ENCODE assay signal across 25 cellular contexts in the genomic region with DNA sequence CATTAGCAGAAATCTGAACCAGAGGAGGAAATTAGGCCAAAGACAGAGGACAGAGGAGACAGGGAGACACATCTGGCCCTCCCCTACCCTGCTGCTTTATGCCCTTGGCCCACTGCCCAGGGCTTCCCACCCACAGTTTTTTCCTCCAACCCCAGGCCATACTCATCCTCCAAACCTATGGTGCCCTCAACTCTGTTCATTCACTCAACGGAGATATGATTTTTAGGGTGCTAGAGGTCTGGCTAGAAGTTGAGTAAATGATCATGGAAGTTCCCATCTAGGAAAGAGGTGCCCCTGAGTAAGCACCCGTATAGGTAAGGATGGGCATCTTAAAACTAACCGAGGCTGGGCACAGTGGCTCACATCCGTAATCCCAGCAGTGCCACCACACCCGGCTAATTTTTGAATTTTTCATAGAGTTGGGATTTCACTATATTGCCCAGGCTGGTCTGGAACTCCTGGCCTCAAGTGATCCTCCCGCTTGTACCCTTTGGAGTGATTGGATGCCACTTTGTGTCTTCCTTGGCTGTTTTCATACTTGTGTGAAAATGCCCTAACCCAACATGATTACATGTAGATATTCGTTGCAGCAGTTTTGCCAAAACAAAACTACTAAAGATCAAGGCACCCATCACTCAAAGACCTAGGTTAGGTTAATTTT. TPM values are rescaled to one million over a fixed set of nuclear protein-coding genes. Genes with fewer than 3 reads are reported as not detected.
DNase-seq lines count a peak whose midpoint lies in the region; ATAC-seq and TF ChIP-seq lines count a peak whose summit lies in the region.
"Had no signal": no experiment of that assay in that cellular context is flagged by ENCODE, and none has a peak within 500 bp of the region (broad histone marks: within the 10 kb centered on the region; RNA-seq: fewer than 3 reads in every experiment).

No MANE protein-coding gene starts in this region.

- H3K4me1 Mint-ChIP-seq in endodermal cell = peaks cover 32% of the 10 kb centered on the region

- no peak overlapping the region for H2AFZ ChIP-seq in trophoblast cell (ENCODE audit: insufficient read depth, low read length, poor library complexity)

- peak overlapping the region; percentile 100 for H3K4me3 Mint-ChIP-seq in endodermal cell
- H3K4me3 Mint-ChIP-seq: activated naive CD8-positive, alpha-beta T cell treated with anti-CD3 and anti-CD28 coated beads, Interleukin-2, amount 50 U/mL, for 24 hours; stimulated activated naive CD8-positive, alpha-beta T cell treated with anti-CD3 and anti-CD28 coated beads, Interleukin-15, Interleukin-2, amounts not matched to agents 100 ng/mL and 50 ng/mL, for 24 hours had no signal

- H3K79me1 ChIP-seq in trophoblast cell (ENCODE audit: low read length) = peaks cover 33% of the 10 kb centered on the region

- H3K27me3 Mint-ChIP-seq in endodermal cell (ENCODE audit: insufficient read depth) = no peaks in the 10 kb centered on the region
- H3K27me3 Mint-ChIP-seq: activated naive CD8-positive, alpha-beta T cell treated with anti-CD3 and anti-CD28 coated beads, Interleukin-2, amount 50 U/mL, for 24 hours; naive B cell; stimulated activated naive CD8-positive, alpha-beta T cell treated with anti-CD3 and anti-CD28 coated beads, Interleukin-15, Interleukin-2, amounts not matched to agents 100 ng/mL and 50 ng/mL, for 24 hours had no signal

- H3K4me2 ChIP-seq in trophoblast cell (ENCODE audit: low read length) = no peak overlapping the region
- H3K4me2 ChIP-seq: BLaER1 had no signal

- no peak for ATAC-seq in GM18868 (IDR thresholded peaks at IDR 0.05; ENCODE audit: unreplicated experiment)
- ATAC-seq: activated naive CD8-positive, alpha-beta T cell treated with anti-CD3 and anti-CD28 coated beads, Interleukin-2, amount 50 U/mL, for 24 hours; gastroesophageal sphincter; left lung had no signal

- no peak overlapping the region for H3K23ac ChIP-seq in trophoblast cell (ENCODE audit: low read length)

- peaks cover 40% of the 10 kb centered on the region for H3K36me3 Mint-ChIP-seq in endodermal cell (ENCODE audit: low read depth)
- H3K36me3 Mint-ChIP-seq: naive B cell had no signal

- WGBS in endodermal cell (ENCODE audit: insufficient coverage in 1 of 2, insufficient read length in 1 of 2), 2 experiments = 83 to 86% methylated on average over 6 to 7 of the region's 7 CpGs
- no CpG with 5 or more reads among the region's 7 CpGs for WGBS in trophoblast cell (ENCODE audit: extremely low coverage, insufficient coverage, insufficient read length)
- 68 to 84% (median 79%) methylated on average over 7 of the region's 7 CpGs for WGBS in stomach, 5 donors

- no peak overlapping the region for H3K4ac ChIP-seq in trophoblast cell (ENCODE audit: low read depth, low read length)

- H3K27me3 ChIP-seq in endodermal cell (ENCODE audit: control insufficient read depth, insufficient read depth, low read length, poor library complexity, severe bottlenecking) (no peaks in the 10 kb centered on the region), trophoblast cell (ENCODE audit: insufficient read depth, low read length) (no peaks in the 10 kb centered on the region), stomach (peaks cover 0 to 17% (median 7%) of the 10 kb centered on the region in 3 donors)
- H3K27me3 ChIP-seq: MG63 had no signal

- no peak overlapping the region for H2AK5ac ChIP-seq in trophoblast cell (ENCODE audit: low read length)

- no peak overlapping the region for H3K14ac ChIP-seq in trophoblast cell (ENCODE audit: low read length)

- no peaks in the 10 kb centered on the region for H3K4me1 ChIP-seq in endodermal cell (ENCODE audit: control insufficient read depth, insufficient read depth, low read length)
- peaks cover 7 to 10% of the 10 kb centered on the region in 2 experiments for H3K4me1 ChIP-seq in trophoblast cell (ENCODE audit: control insufficient read depth in 1 of 2, insufficient read depth in 2 of 2, low read length in 2 of 2)
- H3K4me1 ChIP-seq in stomach = peaks cover 8 to 25% (median 24%) of the 10 kb centered on the region in 4 donors

- no peak overlapping the region for H2BK5ac ChIP-seq in trophoblast cell (ENCODE audit: low read depth, low read length, poor library complexity)

- peak; percentile 73 for DNase-seq in DMS53 (lab: John Stamatoyannopoulos, UW)
- peak; percentile 70 for DNase-seq in LoVo (ENCODE audit: low spot score)
- peak; percentile 58 for DNase-seq in endodermal cell
- peak; percentile 54 to 81 for DNase-seq in trophoblast cell
- no peak for DNase-seq in stimulated activated CD4-positive, alpha-beta T cell treated with anti-CD3 and anti-CD28 coated beads, Interleukin-4, amount 100 ng/mL, for 24 hours
- DNase-seq in stomach = no peak
- DNase-seq: activated CD4-positive, alpha-beta T cell treated with anti-CD3 and anti-CD28 coated beads, Interleukin-2, amount 50 U/mL, for 1 hour; activated naive CD8-positive, alpha-beta T cell treated with anti-CD3 and anti-CD28 coated beads, Interleukin-2, amount 50 U/mL, for 24 hours; activated T-cell treated with anti-CD3 and anti-CD28 coated beads, Interleukin-2, amount 50 U/mL, for 48 hours; dermis blood vessel endothelial cell; DMS79 treated with DMSO at 0.1 percent for 48 hours; hippocampal formation; left lung; mesenchymal stem cell; MG63; naive B cell; NCI-H2081; NCI-H82; SHP77; T1000 had no signal

- no peak overlapping the region for H4K12ac ChIP-seq in trophoblast cell (ENCODE audit: low read depth, low read length)

- H3K9ac ChIP-seq in endodermal cell (ENCODE audit: extremely low read depth, low read length, poor library complexity, severe bottlenecking) = no peak overlapping the region
- no peak overlapping the region for H3K9ac ChIP-seq in trophoblast cell (ENCODE audit: low read length)
- H3K9ac ChIP-seq: BLaER1 had no signal

- H3K9me3 ChIP-seq in endodermal cell (ENCODE audit: control insufficient read depth, low read length) (no peaks in the 10 kb centered on the region), trophoblast cell (ENCODE audit: insufficient read depth, low read depth, low read length) (no peaks in the 10 kb centered on the region), stomach (no peaks in the 10 kb centered on the region)
- H3K9me3 ChIP-seq: BLaER1, gastroesophageal sphincter, left lung, MG63 had no signal

- H4K8ac ChIP-seq in trophoblast cell (ENCODE audit: low read depth, low read length) = no peak overlapping the region

- H3K9me3 Mint-ChIP-seq in endodermal cell = no peaks in the 10 kb centered on the region
- H3K9me3 Mint-ChIP-seq: activated naive CD8-positive, alpha-beta T cell treated with anti-CD3 and anti-CD28 coated beads, Interleukin-2, amount 50 U/mL, for 24 hours; naive B cell; stimulated activated naive CD8-positive, alpha-beta T cell treated with anti-CD3 and anti-CD28 coated beads, Interleukin-15, Interleukin-2, amounts not matched to agents 100 ng/mL and 50 ng/mL, for 24 hours had no signal

- H3K27ac ChIP-seq in endodermal cell (ENCODE audit: low read depth, low read length) = no peak overlapping the region
- peak overlapping the region; percentile 32 for H3K27ac ChIP-seq in trophoblast cell (ENCODE audit: low read depth, low read length)
- no peak overlapping the region for H3K27ac ChIP-seq in stomach
- H3K27ac ChIP-seq: BLaER1, gastroesophageal sphincter, left lung had no signal

- TF ChIP-seq EP300 in stomach (IDR thresholded peaks at IDR 0.05) = no peak

- no peak overlapping the region for H4K91ac ChIP-seq in trophoblast cell (ENCODE audit: low read depth, low read length)

- H2BK12ac ChIP-seq in trophoblast cell (ENCODE audit: low read length) = no peak overlapping the region

- peaks cover 28% of the 10 kb centered on the region for H3K79me2 ChIP-seq in trophoblast cell (ENCODE audit: control insufficient read depth, insufficient read depth, low read length, poor library complexity)

- intact Hi-C loops in stomach (cut with DNase I; ENCODE audit: low total_unique reads) = loop anchor here (10.0 kb wide), 1 partner anchor 49 kb away; a partner anchor contains a TSS

- no peak overlapping the region for H3K4me3 ChIP-seq in endodermal cell (ENCODE audit: low read length)
- no peak overlapping the region for H3K4me3 ChIP-seq in trophoblast cell (ENCODE audit: low read depth, low read length)
- H3K4me3 ChIP-seq in stomach = no peak overlapping the region
- H3K4me3 ChIP-seq: BLaER1, gastroesophageal sphincter, left lung, MG63 had no signal

- no peak overlapping the region for H3K18ac ChIP-seq in trophoblast cell (ENCODE audit: low read length)

- H2BK120ac ChIP-seq in trophoblast cell (ENCODE audit: insufficient read depth, low read length, poor library complexity) = no peak overlapping the region

- H3K27ac Mint-ChIP-seq in endodermal cell = peak overlapping the region; percentile 15
- H3K27ac Mint-ChIP-seq: activated naive CD8-positive, alpha-beta T cell treated with anti-CD3 and anti-CD28 coated beads, Interleukin-2, amount 50 U/mL, for 24 hours; naive B cell; stimulated activated naive CD8-positive, alpha-beta T cell treated with anti-CD3 and anti-CD28 coated beads, Interleukin-15, Interleukin-2, amounts not matched to agents 100 ng/mL and 50 ng/mL, for 24 hours had no signal

- no peak for TF ChIP-seq POLR2A in stomach (IDR thresholded peaks at IDR 0.05)

- H3K36me3 ChIP-seq in endodermal cell (ENCODE audit: control insufficient read depth, insufficient read depth, low read length) = peaks cover 37% of the 10 kb centered on the region
- peaks cover 34 to 38% of the 10 kb centered on the region in 2 experiments for H3K36me3 ChIP-seq in trophoblast cell (ENCODE audit: control insufficient read depth in 1 of 2, insufficient read depth in 2 of 2, low read length in 2 of 2)
- H3K36me3 ChIP-seq in stomach = peaks cover 11 to 31% (median 26%) of the 10 kb centered on the region in 4 donors
- H3K36me3 ChIP-seq: BLaER1, gastroesophageal sphincter had no signal

- TF ChIP-seq CTCF in endodermal cell (conservative IDR thresholded peaks at IDR 0.05) = no peak
- no peak for TF ChIP-seq CTCF in stomach (IDR thresholded peaks at IDR 0.05)

RNA-seq across cellular contexts. Expression of a gene that starts 4.4 kb away (rescaled TPM):
- total RNA-seq in endodermal cell (1,000 to 10,000 TPM in 1 of 2 donors, 100 to 1,000 TPM in 1; 858 to 1,019 TPM), stomach (100 to 1,000 TPM in 4 of 5 donors, 10 to 100 TPM in 1; 68.3 to 648 (median 309) TPM)
- 283 TPM for polyA plus RNA-seq in endodermal cell (2013, experiment 1 of 2)
- 352 TPM for polyA plus RNA-seq in endodermal cell (2013, experiment 2 of 2)
- polyA plus RNA-seq in trophoblast cell (2013) = 4,184 and 4,236 TPM in 2 replicates
- polyA plus RNA-seq in stomach = 100 to 1,000 TPM; 369 to 525 (median 391) TPM
- total RNA-seq: OCI-LY7 had no signal

RNA-seq across cellular contexts. Expression of a gene that starts 48.4 kb away (rescaled TPM):
- total RNA-seq in endodermal cell (1,000 to 10,000 TPM; 1,663 to 1,920 TPM), stomach (1,000 to 10,000 TPM in 1 of 5 donors, 100 to 1,000 TPM in 3, 10 to 100 TPM in 1; 71.2 to 1,740 (median 566) TPM)
- 445 TPM for polyA plus RNA-seq in endodermal cell (2013, experiment 1 of 2)
- polyA plus RNA-seq in endodermal cell (2013, experiment 2 of 2) = 561 TPM
- polyA plus RNA-seq in trophoblast cell (2013) = 5,322 and 5,443 TPM in 2 replicates
- 1,000 to 10,000 TPM in 1 of 3 donors, 100 to 1,000 TPM in 2; 361 to 1,687 (median 767) TPM for polyA plus RNA-seq in stomach

RNA-seq across cellular contexts. Expression of a gene that starts 52.9 kb away (rescaled TPM):
- 100 to 1,000 TPM; 596 to 655 TPM for total RNA-seq in endodermal cell
- 388 TPM for polyA plus RNA-seq in endodermal cell (2013, experiment 1 of 2)
- 341 TPM for polyA plus RNA-seq in endodermal cell (2013, experiment 2 of 2)
- 342 and 356 TPM in 2 replicates for polyA plus RNA-seq in trophoblast cell (2013)
- 100 to 1,000 TPM; 319 to 833 (median 400) TPM for total RNA-seq in stomach
- 100 to 1,000 TPM; 101 to 262 (median 179) TPM for polyA plus RNA-seq in stomach

Comparison
In these comparisons a context has a peak if more than half of its experiments do, and no peak if none do; other contexts are left out.
1. DNase-seq: peak in DMS53 (single experiment), LoVo (single experiment), endodermal cell (single experiment) and trophoblast cell (2 of 2); none in stimulated activated CD4-positive, alpha-beta T cell treated with anti-CD3 and anti-CD28 coated beads, Interleukin-4, amount 100 ng/mL, for 24 hours (single experiment) and stomach (single experiment).